Comparison of ENCODE assay signal across 9 cellular contexts in genomic region chr20:62352402-62353288, GRCh38. TPM values are rescaled to one million over a fixed set of nuclear protein-coding genes. Genes with fewer than 3 reads are reported as not detected.
A peak's percentile ranks its signal among the peaks of the same experiment; 100 is the strongest.
DNase-seq lines count a peak whose midpoint lies in the region; ATAC-seq and TF ChIP-seq lines count a peak whose summit lies in the region.
"Had no signal": no experiment of that assay in that cellular context is flagged by ENCODE, and none has a peak within 500 bp of the region (broad histone marks: within the 10 kb centered on the region; RNA-seq: fewer than 3 reads in every experiment).

No MANE protein-coding gene starts in this region.

- intact Hi-C loops in head of caudate nucleus (cut with DNase I) (no loop called here), prostate gland (cut with DNase I) (loop anchor here (2.0 kb wide), 1 partner anchor 24 kb away; no protein-coding TSS in a partner anchor)
- intact Hi-C loops in activated CD8-positive, alpha-beta T cell treated with anti-CD3 and anti-CD28 coated beads for 36 hours (cut with micrococcal nuclease): no loop called here

- H3K4me3 ChIP-seq in prostate gland: no peak overlapping the region

- H3K36me3 ChIP-seq in prostate gland: peaks cover 0 to 6% of the 10 kb centered on the region in 2 donors

- CTCF ChIA-PET in activated CD8-positive, alpha-beta T cell treated with anti-CD3 and anti-CD28 coated beads for 36 hours (lab: Charles Lee): no interaction called here

- H3K27ac Mint-ChIP-seq in activated CD8-positive, alpha-beta T cell treated with anti-CD3 and anti-CD28 coated beads for 36 hours: no peak overlapping the region

- no peak overlapping the region for H3K4me3 Mint-ChIP-seq in activated CD8-positive, alpha-beta T cell treated with anti-CD3 and anti-CD28 coated beads for 36 hours

- TF ChIP-seq POLR2A in prostate gland (IDR thresholded peaks at IDR 0.05): peak; percentile 30

- H3K4me1 ChIP-seq in prostate gland (replicated peaks): peaks cover 50% of the 10 kb centered on the region

- H3K27ac ChIP-seq in prostate gland: peak overlapping the region; percentile 59 to 62

- no peaks in the 10 kb centered on the region for H3K9me3 ChIP-seq in prostate gland

- H3K27me3 ChIP-seq in prostate gland (replicated peaks; ENCODE audit: insufficient read depth): no peaks in the 10 kb centered on the region

- POLR2A ChIA-PET in activated CD8-positive, alpha-beta T cell treated with anti-CD3 and anti-CD28 coated beads for 36 hours (lab: Charles Lee): no interaction called here

- no peak for ATAC-seq in HG03521 (IDR thresholded peaks at IDR 0.05; ENCODE audit: unreplicated experiment)
- ATAC-seq in activated CD8-positive, alpha-beta T cell treated with anti-CD3 and anti-CD28 coated beads for 36 hours: no peak

- no peaks in the 10 kb centered on the region for H3K27me3 Mint-ChIP-seq in activated CD8-positive, alpha-beta T cell treated with anti-CD3 and anti-CD28 coated beads for 36 hours

- TF ChIP-seq CTCF in prostate gland (IDR thresholded peaks at IDR 0.05): peak in 3 of 4 experiments; percentile 46 to 66 (median 66)
- TF ChIP-seq CTCF in activated CD8-positive, alpha-beta T cell treated with anti-CD3 and anti-CD28 coated beads for 36 hours (IDR thresholded peaks at IDR 0.05): no peak

- no peaks in the 10 kb centered on the region for H3K4me1 Mint-ChIP-seq in activated CD8-positive, alpha-beta T cell treated with anti-CD3 and anti-CD28 coated beads for 36 hours (ENCODE audit: low read depth)

- H3K9me3 Mint-ChIP-seq in activated CD8-positive, alpha-beta T cell treated with anti-CD3 and anti-CD28 coated beads for 36 hours: peaks cover 8% of the 10 kb centered on the region

- H3K36me3 Mint-ChIP-seq in activated CD8-positive, alpha-beta T cell treated with anti-CD3 and anti-CD28 coated beads for 36 hours (ENCODE audit: low read depth): no peaks in the 10 kb centered on the region

- peak; percentile 82 for DNase-seq in DMS79 (lab: John Stamatoyannopoulos, UW)
- DNase-seq in SHP77 (lab: John Stamatoyannopoulos, UW): peak; percentile 75 to 95
- DNase-seq in head of caudate nucleus: peak; percentile 37 to 86 (median 70)
- peak; percentile 93 for DNase-seq in prostate gland (ENCODE audit: low spot score)
- DNase-seq in activated CD4-positive, alpha-beta T cell treated with anti-CD3 and anti-CD28 coated beads for 1 hour: no peak
- no peak for DNase-seq in activated CD8-positive, alpha-beta T cell treated with anti-CD3 and anti-CD28 coated beads for 36 hours
- DNase-seq in activated CD4-positive, CD25-positive, alpha-beta regulatory T cell (lab: John Stamatoyannopoulos, UW): no peak
- DNase-seq: IMR-90 had no signal

- whole genome bisulfite sequencing in prostate gland: 44% methylated on average over 39 of the region's 43 CpGs

RNA-seq across cellular contexts. Expression of gene LAMA5, which starts 14.5 kb away (rescaled TPM):
- 100 to 1,000 TPM; 170 to 272 TPM for total RNA-seq in prostate gland
- total RNA-seq in activated CD8-positive, alpha-beta T cell treated with anti-CD3 and anti-CD28 coated beads for 36 hours: under 1 TPM; 0.25 to 0.76 TPM

RNA-seq across cellular contexts. Expression of gene RPS21, which starts 34.3 kb away (rescaled TPM):
- 1,000 to 10,000 TPM; 1,506 to 4,377 TPM for total RNA-seq in prostate gland
- 1,000 to 10,000 TPM; 2,670 to 2,760 TPM for total RNA-seq in activated CD8-positive, alpha-beta T cell treated with anti-CD3 and anti-CD28 coated beads for 36 hours

RNA-seq across cellular contexts. Expression of gene ADRM1, which starts 49.8 kb away (rescaled TPM):
- total RNA-seq in prostate gland: 100 to 1,000 TPM; 149 to 207 TPM
- total RNA-seq in activated CD8-positive, alpha-beta T cell treated with anti-CD3 and anti-CD28 coated beads for 36 hours: 100 to 1,000 TPM; 110 to 115 TPM

RNA-seq across cellular contexts. Expression of gene CABLES2, which starts 54.4 kb away (rescaled TPM):
- 10 to 100 TPM in 1 of 2 donors, 1 to 10 TPM in 1; 4.1 to 31.3 TPM for total RNA-seq in prostate gland
- 1 to 10 TPM; 3.2 to 4.5 TPM for total RNA-seq in activated CD8-positive, alpha-beta T cell treated with anti-CD3 and anti-CD28 coated beads for 36 hours

Comparison
In these comparisons a context has a peak if more than half of its experiments do, and no peak if none do; other contexts are left out.
1. DNase-seq: peak in DMS79 (single experiment), SHP77 (2 of 2), head of caudate nucleus (42 of 42) and prostate gland (single experiment); none in activated CD4-positive, alpha-beta T cell treated with anti-CD3 and anti-CD28 coated beads for 1 hour (single experiment), activated CD8-positive, alpha-beta T cell treated with anti-CD3 and anti-CD28 coated beads for 36 hours (single experiment) and activated CD4-positive, CD25-positive, alpha-beta regulatory T cell (0 of 4).
2. RNA of gene LAMA5, which starts 14.5 kb away (total RNA-seq): 170 to 272 TPM in prostate gland; 0.25 to 0.76 TPM in activated CD8-positive, alpha-beta T cell treated with anti-CD3 and anti-CD28 coated beads for 36 hours; every median in the first group is over 10 times any median in the second.